10 cellular contexts compared by ENCODE assay signal in genomic region chr5:170631471-170632195, GRCh38.
A peak's percentile ranks its signal among the peaks of the same experiment; 100 is the strongest.
DNase-seq lines count a peak whose midpoint lies in the region; TF ChIP-seq lines count a peak whose summit lies in the region.
"Had no signal": no experiment of that assay in that cellular context is flagged by ENCODE, and none has a peak within 500 bp of the region (broad histone marks: within the 10 kb centered on the region; RNA-seq: fewer than 3 reads in every experiment).

No MANE protein-coding gene starts in this region.

- TF ChIP-seq CTCF in brain microvascular endothelial cell (IDR thresholded peaks at IDR 0.05; ENCODE audit: low read depth, low read length, missing control alignments) (peak; percentile 63), tibial nerve (IDR thresholded peaks at IDR 0.05) (peak in 2 of 5 experiments; percentile 15 to 23)

- H3K27ac ChIP-seq in brain microvascular endothelial cell, result no peak overlapping the region
- H3K27ac ChIP-seq in tibial nerve, result peak overlapping the region in 3 of 4 donors; percentile 52 to 86 (median 54)
- H3K27ac ChIP-seq: 22Rv1 had no signal

- DNase-seq in DMS53 (lab: John Stamatoyannopoulos, UW) (peak; percentile 19), DMS53 treated with DMSO at 0.1 percent for 48 hours (lab: John Stamatoyannopoulos, UW; ENCODE audit: unreplicated experiment) (no peak), brain microvascular endothelial cell (no peak), left kidney (ENCODE audit: low read depth, low spot score) (peak; percentile 73), tibial nerve (ENCODE audit: low spot score in 2 of 2) (no peak), NOMO-1 (lab: John Stamatoyannopoulos, UW; ENCODE audit: unreplicated experiment in 2 of 2) (no peak), NCI-H187 (lab: John Stamatoyannopoulos, UW) (no peak), GM19238 (ENCODE audit: insufficient read length, low spot score) (no peak)
- DNase-seq: activated CD4-positive, alpha-beta T cell treated with anti-CD3 and anti-CD28 coated beads for 1 hour had no signal

- 26 to 41% methylated on average over 13 of the region's 15 CpGs for WGBS in tibial nerve, 2 donors

- TF ChIP-seq POLR2A in tibial nerve (IDR thresholded peaks at IDR 0.05), result no peak

- peaks cover 0 to 44% (median 23%) of the 10 kb centered on the region in 4 donors for H3K4me1 ChIP-seq in tibial nerve

- H3K4me3 ChIP-seq in brain microvascular endothelial cell (ENCODE audit: low read depth, low read length) (no peak overlapping the region), tibial nerve (no peak overlapping the region)

- no peak for TF ChIP-seq EP300 in tibial nerve (IDR thresholded peaks at IDR 0.05)

- no peaks in the 10 kb centered on the region for H3K9me3 ChIP-seq in tibial nerve

- no peaks in the 10 kb centered on the region for H3K27me3 ChIP-seq in brain microvascular endothelial cell (replicated peaks)
- H3K27me3 ChIP-seq in tibial nerve, result no peaks in the 10 kb centered on the region

- H3K36me3 ChIP-seq in brain microvascular endothelial cell (replicated peaks) (no peaks in the 10 kb centered on the region), tibial nerve (no peaks in the 10 kb centered on the region)

- in situ Hi-C loops in brain microvascular endothelial cell (cut with HindIII; ENCODE audit: low pct_ligation_motif_present, low sequenced_read_pairs), result no loop called here

Comparison
In these comparisons a context has a peak if more than half of its experiments do, and no peak if none do; other contexts are left out.
1. DNase-seq: peak in DMS53 (single experiment) and left kidney (single experiment); none in DMS53 treated with DMSO at 0.1 percent for 48 hours (single experiment), brain microvascular endothelial cell (single experiment), tibial nerve (0 of 2), NOMO-1 (0 of 2), NCI-H187 (0 of 2) and GM19238 (single experiment).